ENCODE assay signal across 8 cellular contexts in the genomic region with DNA sequence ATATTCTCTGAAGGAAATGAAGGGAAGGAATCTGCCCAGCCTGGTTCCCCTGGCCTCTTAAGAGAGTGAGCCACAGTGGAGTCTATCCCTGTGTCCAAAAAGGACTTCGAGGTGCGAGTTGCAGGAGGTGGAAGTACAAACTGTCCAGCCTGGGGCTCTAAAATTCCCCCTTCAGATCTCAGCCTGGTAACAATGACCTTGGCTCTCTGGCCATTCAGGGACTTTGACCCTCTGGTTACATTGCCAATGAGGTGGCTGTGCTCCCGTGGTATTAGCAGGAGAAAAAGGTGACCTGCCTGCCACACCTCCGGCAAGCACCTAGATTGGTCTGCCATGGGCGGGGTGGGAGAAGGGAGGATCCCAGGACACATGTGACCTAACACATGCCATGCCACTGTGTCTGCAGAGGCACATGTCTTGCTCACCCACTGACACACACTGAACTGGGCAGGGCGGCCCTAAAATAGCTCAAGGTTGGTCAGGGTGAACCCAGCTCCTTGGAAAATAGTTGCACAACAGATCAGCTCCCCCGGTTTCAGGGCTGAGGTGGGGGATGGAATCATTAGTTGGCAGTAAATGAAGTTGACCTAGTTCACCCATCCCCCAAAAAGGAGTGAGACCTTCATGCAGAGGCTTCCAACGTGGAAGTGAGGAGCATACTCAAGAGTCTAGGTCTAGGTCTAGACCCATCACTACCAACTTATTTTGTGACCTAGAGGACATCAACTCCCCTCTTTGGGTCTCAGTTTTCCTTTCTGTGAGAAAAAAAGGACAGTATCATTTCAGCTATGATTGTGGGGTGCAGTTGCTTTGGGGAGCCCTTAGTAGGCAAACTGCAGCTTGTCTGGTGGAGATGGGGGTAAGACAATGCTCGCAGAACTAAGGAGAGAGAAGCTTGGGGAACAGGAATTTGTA. TPM values are rescaled to one million over a fixed set of nuclear protein-coding genes. Genes with fewer than 3 reads are reported as not detected.
DNase-seq lines count a peak whose midpoint lies in the region; ATAC-seq, FAIRE-seq and TF ChIP-seq lines count a peak whose summit lies in the region.

No MANE protein-coding gene starts in this region.

- TF ChIP-seq EP300 in A549 (IDR thresholded peaks at IDR 0.05) = no peak

- peak overlapping the region; percentile 95 for H3K4me2 ChIP-seq in A549

- no peak overlapping the region for H3K9ac ChIP-seq in iPS-15b (ENCODE audit: low read depth, low read length)

- peak overlapping the region; percentile 76 for H3K27ac Mint-ChIP-seq in activated naive CD8-positive, alpha-beta T cell treated with anti-CD3 and anti-CD28 coated beads, Interleukin-2, amount 10 ng/mL, durations not matched to agents 7 days and 5 days
- peak overlapping the region; percentile 98 for H3K27ac Mint-ChIP-seq in stimulated activated effector memory CD8-positive, alpha-beta T cell treated with anti-CD3 and anti-CD28 coated beads, Interleukin-12 subunit alpha, Interleukin-12 subunit beta, amount 100 ng/mL, for 72 hours

- peak overlapping the region; percentile 94 for H3K4me3 Mint-ChIP-seq in activated naive CD8-positive, alpha-beta T cell treated with anti-CD3 and anti-CD28 coated beads, Interleukin-2, amount 10 ng/mL, durations not matched to agents 7 days and 5 days
- peak overlapping the region; percentile 95 for H3K4me3 Mint-ChIP-seq in stimulated activated effector memory CD8-positive, alpha-beta T cell treated with anti-CD3 and anti-CD28 coated beads, Interleukin-12 subunit alpha, Interleukin-12 subunit beta, amount 100 ng/mL, for 72 hours

- peaks cover 63% of the 10 kb centered on the region for H3K4me1 Mint-ChIP-seq in activated naive CD8-positive, alpha-beta T cell treated with anti-CD3 and anti-CD28 coated beads, Interleukin-2, amount 10 ng/mL, durations not matched to agents 7 days and 5 days
- H3K4me1 Mint-ChIP-seq in stimulated activated effector memory CD8-positive, alpha-beta T cell treated with anti-CD3 and anti-CD28 coated beads, Interleukin-12 subunit alpha, Interleukin-12 subunit beta, amount 100 ng/mL, for 72 hours = peaks cover 92% of the 10 kb centered on the region

- POLR2A ChIA-PET in A549 (lab: Yijun Ruan, JAX) = interaction anchor here (0.8 to 7.1 kb wide), 9 partner anchors 14 to 1590 kb away, joined by 3 to 173 read pairs (median 6); partner anchors contain the start of genes CASC3, MED24, MSL1 and PSMD3
- POLR2A ChIA-PET in activated naive CD8-positive, alpha-beta T cell treated with anti-CD3 and anti-CD28 coated beads, Interleukin-2, amount 10 ng/mL, durations not matched to agents 7 days and 5 days (lab: Charles Lee) = interaction anchor here (0.7 to 3.5 kb wide), 9 partner anchors 13 to 1590 kb away, joined by 3 to 46 read pairs (median 5); partner anchors contain the start of gene MED24

- H3K4me1 ChIP-seq in A549 = peaks cover 45% of the 10 kb centered on the region
- H3K4me1 ChIP-seq in iPS-15b (ENCODE audit: control insufficient read depth, insufficient read depth, low read length) = peaks cover 19% of the 10 kb centered on the region

- H3K27ac ChIP-seq in A549 = peak overlapping the region; percentile 89

- TF ChIP-seq CTCF in A549 (IDR thresholded peaks at IDR 0.05) = no peak

- no peaks in the 10 kb centered on the region for H3K9me3 ChIP-seq in A549
- H3K9me3 ChIP-seq in iPS-15b (ENCODE audit: control insufficient read depth, insufficient read depth, low read length) = no peaks in the 10 kb centered on the region

- 69% methylated on average over 9 of the region's 9 CpGs for WGBS in A549 (ENCODE audit: missing lambda C conversion rate)

- H3K4me3 ChIP-seq in A549 (peak overlapping the region; percentile 26), iPS-15b (ENCODE audit: low read depth, low read length) (peak overlapping the region; percentile 36)

- no peak for TF ChIP-seq RAD21 in A549 (conservative IDR thresholded peaks at IDR 0.05 in 1 of 2, IDR thresholded peaks at IDR 0.05 in 1 of 2)

- FAIRE-seq in A549 (lab: Jason Lieb, UNC) (no peak), HTR-8/SVneo (lab: Jason Lieb, UNC) (peak; percentile 9), H54 (lab: Jason Lieb, UNC) (no peak)

- DNase-seq in A549 (ENCODE audit: low read depth in 1 of 2, low spot score in 1 of 2) = no peak
- DNase-seq in HTR-8/SVneo (ENCODE audit: insufficient read length, low spot score) = no peak
- no peak for DNase-seq in activated naive CD8-positive, alpha-beta T cell treated with anti-CD3 and anti-CD28 coated beads, Interleukin-2, amount 10 ng/mL, durations not matched to agents 7 days and 5 days
- DNase-seq in stimulated activated effector memory CD8-positive, alpha-beta T cell treated with anti-CD3 and anti-CD28 coated beads, Interleukin-12 subunit alpha, Interleukin-12 subunit beta, amount 100 ng/mL, for 72 hours (ENCODE audit: low spot score in 2 of 2) = no peak
- DNase-seq in H54 (ENCODE audit: insufficient read length, low spot score) = no peak

- peaks cover 10% of the 10 kb centered on the region for H3K27me3 ChIP-seq in iPS-15b (ENCODE audit: control insufficient read depth, insufficient read depth, low read length)

- peaks cover 28% of the 10 kb centered on the region for H3K36me3 ChIP-seq in iPS-15b (ENCODE audit: control insufficient read depth, insufficient read depth, low read length)

- TF ChIP-seq POLR2A in A549 (IDR thresholded peaks at IDR 0.05; ENCODE audit: low read length) = no peak
- TF ChIP-seq POLR2A in H54 (IDR thresholded peaks at IDR 0.05; ENCODE audit: low read depth, low read length) = no peak

- no peaks in the 10 kb centered on the region for H3K27me3 Mint-ChIP-seq in activated naive CD8-positive, alpha-beta T cell treated with anti-CD3 and anti-CD28 coated beads, Interleukin-2, amount 10 ng/mL, durations not matched to agents 7 days and 5 days

- ATAC-seq in A549 (no peak), HG02610 (IDR thresholded peaks at IDR 0.05; ENCODE audit: unreplicated experiment) (no peak), HG02885 (IDR thresholded peaks at IDR 0.05; ENCODE audit: poor library complexity, unreplicated experiment) (no peak)
- no peak for ATAC-seq in activated naive CD8-positive, alpha-beta T cell treated with anti-CD3 and anti-CD28 coated beads, Interleukin-2, amount 10 ng/mL, durations not matched to agents 7 days and 5 days (ENCODE audit: low read depth)
- ATAC-seq in stimulated activated effector memory CD8-positive, alpha-beta T cell treated with anti-CD3 and anti-CD28 coated beads, Interleukin-12 subunit alpha, Interleukin-12 subunit beta, amount 100 ng/mL, for 72 hours = no peak

- CTCF ChIA-PET in A549 (lab: Yijun Ruan, JAX) = interaction anchor here (0.9 to 17.1 kb wide), 12 partner anchors 9 to 118 kb away, joined by 3 to 390 read pairs (median 8); partner anchors contain the start of genes PSMD3 and THRA

- H3K9me3 Mint-ChIP-seq in activated naive CD8-positive, alpha-beta T cell treated with anti-CD3 and anti-CD28 coated beads, Interleukin-2, amount 10 ng/mL, durations not matched to agents 7 days and 5 days = no peaks in the 10 kb centered on the region
- H3K9me3 Mint-ChIP-seq in stimulated activated effector memory CD8-positive, alpha-beta T cell treated with anti-CD3 and anti-CD28 coated beads, Interleukin-12 subunit alpha, Interleukin-12 subunit beta, amount 100 ng/mL, for 72 hours = no peaks in the 10 kb centered on the region

- H3K36me3 Mint-ChIP-seq in activated naive CD8-positive, alpha-beta T cell treated with anti-CD3 and anti-CD28 coated beads, Interleukin-2, amount 10 ng/mL, durations not matched to agents 7 days and 5 days = peaks cover 13% of the 10 kb centered on the region
- peaks cover 71% of the 10 kb centered on the region for H3K36me3 Mint-ChIP-seq in stimulated activated effector memory CD8-positive, alpha-beta T cell treated with anti-CD3 and anti-CD28 coated beads, Interleukin-12 subunit alpha, Interleukin-12 subunit beta, amount 100 ng/mL, for 72 hours

RNA-seq across cellular contexts. Expression of gene NR1D1, which starts 2.2 kb away (rescaled TPM):
- polyA plus RNA-seq in A549 (2011; rRNA removed) (1.2 and 2.4 TPM in 2 replicates), A549 (2017; fragmentation: RNase III; extraction: RNeasy Plus Mini Kit Qiagen cat#74134 plus additional on column Dnase treatment) (3.0 to 4.6 TPM (median 4.4 TPM) in 3 replicates)
- 5.7 and 6.5 TPM in 2 replicates for polyA plus RNA-seq in A549 (2012; cell fraction: cytosol; rRNA removed)
- polyA plus RNA-seq in A549 (2012; cell fraction: nucleus; rRNA removed) = 12.1 and 15.2 TPM in 2 replicates
- polyA minus RNA-seq in A549 (2011; rRNA and poly(A)+ RNA removed) = 4.0 and 6.0 TPM in 2 replicates
- total RNA-seq in activated naive CD8-positive, alpha-beta T cell treated with anti-CD3 and anti-CD28 coated beads, Interleukin-2, amount 10 ng/mL, durations not matched to agents 7 days and 5 days = 1 to 10 TPM; 5.0 to 5.8 TPM

RNA-seq across cellular contexts. Expression of gene MSL1, which starts 23.6 kb away (rescaled TPM):
- polyA plus RNA-seq in A549 (2011; rRNA removed) (87.8 and 95.1 TPM in 2 replicates), A549 (2017; fragmentation: RNase III; extraction: RNeasy Plus Mini Kit Qiagen cat#74134 plus additional on column Dnase treatment) (60.4 to 70.1 TPM (median 64.8 TPM) in 3 replicates)
- polyA plus RNA-seq in A549 (2012; cell fraction: cytosol; rRNA removed) = 24.3 and 30.5 TPM in 2 replicates
- polyA plus RNA-seq in A549 (2012; cell fraction: nucleus; rRNA removed) = 28.3 and 28.4 TPM in 2 replicates
- 32.5 and 33.0 TPM in 2 replicates for polyA minus RNA-seq in A549 (2011; rRNA and poly(A)+ RNA removed)
- total RNA-seq in activated naive CD8-positive, alpha-beta T cell treated with anti-CD3 and anti-CD28 coated beads, Interleukin-2, amount 10 ng/mL, durations not matched to agents 7 days and 5 days = 100 to 1,000 TPM; 107 to 110 TPM

RNA-seq across cellular contexts. Expression of gene THRA, which starts 35.4 kb away (rescaled TPM):
- polyA plus RNA-seq in A549 (2011; rRNA removed) (20.1 and 27.4 TPM in 2 replicates), A549 (2017; fragmentation: RNase III; extraction: RNeasy Plus Mini Kit Qiagen cat#74134 plus additional on column Dnase treatment) (16.1 to 23.7 TPM (median 22.5 TPM) in 3 replicates)
- polyA plus RNA-seq in A549 (2012; cell fraction: cytosol; rRNA removed) = 12.5 and 15.3 TPM in 2 replicates
- polyA plus RNA-seq in A549 (2012; cell fraction: nucleus; rRNA removed) = 10.5 and 13.1 TPM in 2 replicates
- polyA minus RNA-seq in A549 (2011; rRNA and poly(A)+ RNA removed) = 25.5 and 26.9 TPM in 2 replicates
- total RNA-seq in activated naive CD8-positive, alpha-beta T cell treated with anti-CD3 and anti-CD28 coated beads, Interleukin-2, amount 10 ng/mL, durations not matched to agents 7 days and 5 days = 10 to 100 TPM; 19.9 to 20.3 TPM

RNA-seq across cellular contexts. Expression of gene CASC3, which starts 42.1 kb away (rescaled TPM):
- polyA plus RNA-seq in A549 (2011; rRNA removed) (62.8 and 67.9 TPM in 2 replicates), A549 (2017; fragmentation: RNase III; extraction: RNeasy Plus Mini Kit Qiagen cat#74134 plus additional on column Dnase treatment) (44.5 to 48.2 TPM (median 45.5 TPM) in 3 replicates)
- polyA plus RNA-seq in A549 (2012; cell fraction: cytosol; rRNA removed) = 30.9 and 36.2 TPM in 2 replicates
- 79.2 and 100 TPM in 2 replicates for polyA plus RNA-seq in A549 (2012; cell fraction: nucleus; rRNA removed)
- polyA minus RNA-seq in A549 (2011; rRNA and poly(A)+ RNA removed) = 51.1 and 56.5 TPM in 2 replicates
- 100 to 1,000 TPM; 100 to 101 TPM for total RNA-seq in activated naive CD8-positive, alpha-beta T cell treated with anti-CD3 and anti-CD28 coated beads, Interleukin-2, amount 10 ng/mL, durations not matched to agents 7 days and 5 days

RNA-seq across cellular contexts. Expression of gene MED24, which starts 44.0 kb away (rescaled TPM):
- polyA plus RNA-seq in A549 (2011; rRNA removed) (63.6 and 89.5 TPM in 2 replicates), A549 (2017; fragmentation: RNase III; extraction: RNeasy Plus Mini Kit Qiagen cat#74134 plus additional on column Dnase treatment) (60.7 to 64.5 TPM (median 60.8 TPM) in 3 replicates)
- polyA plus RNA-seq in A549 (2012; cell fraction: cytosol; rRNA removed) = 85.2 and 102 TPM in 2 replicates
- 320 and 427 TPM in 2 replicates for polyA plus RNA-seq in A549 (2012; cell fraction: nucleus; rRNA removed)
- polyA minus RNA-seq in A549 (2011; rRNA and poly(A)+ RNA removed) = 129 and 130 TPM in 2 replicates
- total RNA-seq in activated naive CD8-positive, alpha-beta T cell treated with anti-CD3 and anti-CD28 coated beads, Interleukin-2, amount 10 ng/mL, durations not matched to agents 7 days and 5 days = 10 to 100 TPM; 87.0 to 89.9 TPM
